Comparison of ENCODE assay signal across 1 cellular context in the genomic region with DNA sequence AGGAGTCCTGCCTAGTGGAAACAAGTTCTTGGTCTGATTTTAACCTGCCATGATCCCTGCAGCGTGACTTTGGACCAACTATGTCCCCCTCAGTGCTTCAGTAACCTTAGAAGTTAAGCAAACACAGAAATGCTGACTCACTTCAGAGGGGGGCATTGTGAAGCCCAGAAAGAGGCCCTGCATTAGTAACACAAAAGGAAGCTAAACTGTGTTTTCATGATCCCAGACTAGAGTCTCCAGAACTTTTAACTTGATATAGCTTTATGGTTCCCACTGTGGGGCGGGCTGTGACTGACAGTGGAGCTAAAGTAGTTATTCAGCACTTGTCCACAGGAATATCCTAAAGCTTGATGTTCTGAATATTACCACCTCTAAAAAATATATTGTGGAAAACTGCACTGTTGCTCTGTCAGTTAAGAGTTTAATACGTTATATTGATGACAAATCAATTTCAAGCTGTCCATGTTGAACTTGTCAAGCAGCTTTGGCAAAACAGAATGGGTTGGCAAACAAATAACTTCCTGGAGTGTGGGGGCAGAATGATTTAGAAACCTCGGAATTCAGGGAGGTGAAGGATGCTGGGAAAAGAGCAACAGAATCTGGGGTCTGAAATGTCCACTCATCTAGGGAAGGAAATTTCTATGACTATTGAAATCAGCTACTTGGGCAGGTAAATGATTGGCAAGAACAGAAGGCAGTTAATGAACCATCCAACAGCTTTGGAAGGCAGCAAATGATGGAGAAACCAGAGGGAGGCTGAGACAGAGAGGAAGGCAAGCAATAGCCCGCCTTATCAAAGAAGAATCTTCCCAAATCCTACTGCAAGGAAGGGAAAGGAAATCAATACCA.
TF ChIP-seq lines count a peak whose summit lies in the region.

No MANE protein-coding gene starts in this region.

TF ChIP-seq in HEK293, 187 proteins besides CTCF, POLR2A, EP300 and RAD21 (continued from another document):
- TF ChIP-seq, protein P1, sequence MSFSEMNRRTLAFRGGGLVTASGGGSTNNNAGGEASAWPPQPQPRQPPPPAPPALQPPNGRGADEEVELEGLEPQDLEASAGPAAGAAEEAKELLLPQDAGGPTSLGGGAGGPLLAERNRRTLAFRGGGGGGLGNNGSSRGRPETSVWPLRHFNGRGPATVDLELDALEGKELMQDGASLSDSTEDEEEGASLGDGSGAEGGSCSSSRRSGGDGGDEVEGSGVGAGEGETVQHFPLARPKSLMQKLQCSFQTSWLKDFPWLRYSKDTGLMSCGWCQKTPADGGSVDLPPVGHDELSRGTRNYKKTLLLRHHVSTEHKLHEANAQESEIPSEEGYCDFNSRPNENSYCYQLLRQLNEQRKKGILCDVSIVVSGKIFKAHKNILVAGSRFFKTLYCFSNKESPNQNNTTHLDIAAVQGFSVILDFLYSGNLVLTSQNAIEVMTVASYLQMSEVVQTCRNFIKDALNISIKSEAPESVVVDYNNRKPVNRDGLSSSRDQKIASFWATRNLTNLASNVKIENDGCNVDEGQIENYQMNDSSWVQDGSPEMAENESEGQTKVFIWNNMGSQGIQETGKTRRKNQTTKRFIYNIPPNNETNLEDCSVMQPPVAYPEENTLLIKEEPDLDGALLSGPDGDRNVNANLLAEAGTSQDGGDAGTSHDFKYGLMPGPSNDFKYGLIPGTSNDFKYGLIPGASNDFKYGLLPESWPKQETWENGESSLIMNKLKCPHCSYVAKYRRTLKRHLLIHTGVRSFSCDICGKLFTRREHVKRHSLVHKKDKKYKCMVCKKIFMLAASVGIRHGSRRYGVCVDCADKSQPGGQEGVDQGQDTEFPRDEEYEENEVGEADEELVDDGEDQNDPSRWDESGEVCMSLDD (tag by site-specific recombination; IDR thresholded peaks at IDR 0.05), result no peak
- TF ChIP-seq SP3 (tag by site-specific recombination; IDR thresholded peaks at IDR 0.05) (no peak), ZNF843 (tag by site-specific recombination; IDR thresholded peaks at IDR 0.05) (no peak), ZNF670 (tag by site-specific recombination; IDR thresholded peaks at IDR 0.05; ENCODE audit: low read depth) (no peak), ZNF660 (tag by site-specific recombination; IDR thresholded peaks at IDR 0.05) (0 out of 2 replicates have a peak, but pooled peaks have one; percentile 34), SP7 (tag by site-specific recombination; IDR thresholded peaks at IDR 0.05) (0 out of 2 replicates have a peak, but pooled peaks have one; percentile 14), GLIS1 (tag by site-specific recombination; IDR thresholded peaks at IDR 0.05) (peak; percentile 87)
